In genomic region chr20:45115386-45115774, GRCh38 we compare ENCODE assay signal across 1 cellular context.
TF ChIP-seq lines count a peak whose summit lies in the region.

No MANE protein-coding gene starts in this region.

TF ChIP-seq in GM23338, 12 proteins besides CTCF, POLR2A, EP300 and RAD21 (continued from another document):
- TF ChIP-seq ZNF462 (CRISPR knock-in tag; IDR thresholded peaks at IDR 0.05), result no peak
- TF ChIP-seq REST (IDR thresholded peaks at IDR 0.05; ENCODE audit: unreplicated experiment), result no peak
